ENCODE assay signal across 30 cellular contexts in the genomic region with DNA sequence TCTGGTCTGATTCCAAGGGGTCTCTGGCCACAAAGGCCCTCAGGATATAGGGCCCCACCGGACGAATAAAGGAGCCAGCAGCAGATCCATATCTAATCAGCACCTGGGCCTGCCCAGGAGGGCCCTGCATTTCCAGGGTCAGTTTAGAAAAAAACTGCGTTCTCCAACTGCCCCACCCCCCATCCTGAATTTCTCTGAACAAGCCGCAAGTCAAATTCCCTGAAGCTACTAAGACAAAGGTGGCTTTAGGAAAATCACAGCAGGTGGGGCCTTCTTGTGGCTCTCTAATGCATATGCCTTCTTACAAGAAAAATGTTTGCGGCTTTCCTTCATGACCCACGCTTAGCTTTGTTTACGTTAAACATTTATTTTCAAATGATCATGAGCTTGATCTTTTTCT.
DNase-seq lines count a peak whose midpoint lies in the region; ATAC-seq and TF ChIP-seq lines count a peak whose summit lies in the region.
"Had no signal": no experiment of that assay in that cellular context is flagged by ENCODE, and none has a peak within 500 bp of the region (broad histone marks: within the 10 kb centered on the region; RNA-seq: fewer than 3 reads in every experiment).

No MANE protein-coding gene starts in this region.

- H3K9me3 ChIP-seq in Caco-2 = no peaks in the 10 kb centered on the region
- no peaks in the 10 kb centered on the region for H3K9me3 ChIP-seq in iPS DF 6.9 (ENCODE audit: control insufficient read depth, insufficient read depth, low read length)
- no peaks in the 10 kb centered on the region for H3K9me3 ChIP-seq in mesenchymal stem cell (ENCODE audit: control insufficient read depth, low read length)
- H3K9me3 ChIP-seq: heart left ventricle, neutrophil, prostate gland, upper lobe of right lung had no signal

- H2BK120ac ChIP-seq in mesenchymal stem cell (ENCODE audit: low read depth, low read length) = no peak overlapping the region

- ATAC-seq in HG03108 (IDR thresholded peaks at IDR 0.05; ENCODE audit: unreplicated experiment) = no peak
- ATAC-seq: activated T-helper 17 cell treated with anti-CD3 and anti-CD28 coated beads, Interleukin-2, amount 50 U/mL, for 72 hours; heart left ventricle; upper lobe of right lung had no signal

- no peak overlapping the region for H2AK5ac ChIP-seq in mesenchymal stem cell (ENCODE audit: low read length, severe bottlenecking)

- no peak overlapping the region for H3K9ac ChIP-seq in mesenchymal stem cell (ENCODE audit: low read length)
- H3K9ac ChIP-seq: GM23248 had no signal

- no peak overlapping the region for H4K8ac ChIP-seq in mesenchymal stem cell (ENCODE audit: low read length)

- H4K91ac ChIP-seq in mesenchymal stem cell (ENCODE audit: low read length) = no peak overlapping the region

- H3K27ac Mint-ChIP-seq in Caco-2 (ENCODE audit: unreplicated experiment) (peak overlapping the region; percentile 93), MCF 10A (ENCODE audit: low read depth, unreplicated experiment) (no peak overlapping the region)
- H3K27ac Mint-ChIP-seq: activated B cell treated with CpG ODN at 0.5 μM for 24 hours; activated T-helper 17 cell treated with anti-CD3 and anti-CD28 coated beads, Interleukin-2, amount 50 U/mL, for 72 hours; CD4-positive, alpha-beta memory T cell had no signal

- no peak overlapping the region for H3K23ac ChIP-seq in mesenchymal stem cell (ENCODE audit: low read length in 2 of 2)

- no peaks in the 10 kb centered on the region for H3K36me3 ChIP-seq in Caco-2 (ENCODE audit: control insufficient read depth, insufficient read depth, low read length)
- no peaks in the 10 kb centered on the region for H3K36me3 ChIP-seq in iPS DF 6.9 (ENCODE audit: control insufficient read depth, insufficient read depth, low read length)
- H3K36me3 ChIP-seq in mesenchymal stem cell (ENCODE audit: control insufficient read depth in 1 of 2, insufficient read depth in 2 of 2, low read depth in 1 of 2, low read length in 2 of 2) = no peaks in the 10 kb centered on the region
- H3K36me3 ChIP-seq: heart left ventricle, neutrophil, prostate gland, upper lobe of right lung had no signal

- H3K4ac ChIP-seq in mesenchymal stem cell (ENCODE audit: low read depth in 1 of 2, low read length in 2 of 2) = no peak overlapping the region

- BruUV-seq in Caco-2 (replicated peaks; lab: Mats Ljungman, UMichigan) (no TSS peak), MCF 10A (replicated peaks; lab: Mats Ljungman, UMichigan) (no TSS peak)

- H3K14ac ChIP-seq in mesenchymal stem cell (ENCODE audit: low read length in 2 of 2) = no peak overlapping the region

- H3K36me3 Mint-ChIP-seq in Caco-2 (ENCODE audit: insufficient read depth, unreplicated experiment) (peaks cover 37% of the 10 kb centered on the region), MCF 10A (ENCODE audit: insufficient read depth, unreplicated experiment) (no peaks in the 10 kb centered on the region)
- H3K36me3 Mint-ChIP-seq: CD4-positive, alpha-beta memory T cell had no signal

- H3K4me1 ChIP-seq in Caco-2 (peaks cover 31% of the 10 kb centered on the region), iPS DF 6.9 (ENCODE audit: control insufficient read depth, insufficient read depth, low read length) (peaks cover 2% of the 10 kb centered on the region; the same call in 1 of the 2 replicates), mesenchymal stem cell (ENCODE audit: control insufficient read depth, insufficient read depth, low read depth, low read length) (peaks cover 3% of the 10 kb centered on the region)
- H3K4me1 ChIP-seq: prostate gland, upper lobe of right lung had no signal

- WGBS in iPS DF 6.9 (ENCODE audit: insufficient coverage, insufficient read length) = no CpG with 5 or more reads among the region's 7 CpGs
- WGBS in mesenchymal stem cell = 24% methylated on average over 7 of the region's 7 CpGs

- H3K4me1 Mint-ChIP-seq in Caco-2 (ENCODE audit: low read depth, unreplicated experiment) (peaks cover 18% of the 10 kb centered on the region), MCF 10A (ENCODE audit: insufficient read depth, unreplicated experiment) (no peaks in the 10 kb centered on the region)
- H3K4me1 Mint-ChIP-seq: activated T-helper 17 cell treated with anti-CD3 and anti-CD28 coated beads, Interleukin-2, amount 50 U/mL, for 72 hours had no signal

- no peak overlapping the region for H2BK5ac ChIP-seq in mesenchymal stem cell (ENCODE audit: low read depth, low read length, poor library complexity, severe bottlenecking)

- H3K4me3 ChIP-seq in Caco-2 (ENCODE audit: low read depth, low read length) (peak overlapping the region; percentile 32), astrocyte of the cerebellum (ENCODE audit: low read depth, low read length) (no peak overlapping the region), iPS DF 6.9 (ENCODE audit: low read length) (no peak overlapping the region), mesenchymal stem cell (ENCODE audit: insufficient read depth in 1 of 2, low read depth in 1 of 2, low read length in 2 of 2) (no peak overlapping the region)
- H3K4me3 ChIP-seq: dorsolateral prefrontal cortex, GM23248, heart left ventricle, prostate gland, upper lobe of right lung had no signal

- TF ChIP-seq CTCF in Caco-2 (IDR thresholded peaks at IDR 0.05; ENCODE audit: insufficient read depth in 1 of 2, low read depth in 1 of 2, low read length in 1 of 2, severe bottlenecking in 1 of 2, unreplicated experiment in 1 of 2) (no peak), astrocyte of the cerebellum (IDR thresholded peaks at IDR 0.05; ENCODE audit: low read depth, low read length, missing control alignments) (no peak), MCF 10A (IDR thresholded peaks at IDR 0.05; ENCODE audit: unreplicated experiment) (no peak)

- POLR2A ChIA-PET in Caco-2 (lab: Charles Lee) = no interaction called here
- POLR2A ChIA-PET in HEK293T (lab: Yijun Ruan, JAX) = no interaction called here
- POLR2A ChIA-PET in MCF 10A (lab: Yijun Ruan, JAX) = no interaction called here

- H2BK15ac ChIP-seq in mesenchymal stem cell (ENCODE audit: low read depth, poor library complexity, severe bottlenecking) = no peak overlapping the region

- no peak overlapping the region for H3K18ac ChIP-seq in mesenchymal stem cell (ENCODE audit: low read depth in 1 of 2, low read length in 2 of 2)

- H3K9me3 Mint-ChIP-seq in Caco-2 (ENCODE audit: unreplicated experiment) (no peaks in the 10 kb centered on the region), MCF 10A (ENCODE audit: unreplicated experiment) (no peaks in the 10 kb centered on the region)
- H3K9me3 Mint-ChIP-seq: activated B cell treated with CpG ODN at 0.5 μM for 24 hours; activated T-helper 17 cell treated with anti-CD3 and anti-CD28 coated beads, Interleukin-2, amount 50 U/mL, for 72 hours; CD4-positive, alpha-beta memory T cell had no signal

- no peak overlapping the region for H2AFZ ChIP-seq in mesenchymal stem cell (ENCODE audit: low read depth, low read length)
- H2AFZ ChIP-seq: GM23248 had no signal

- peak; percentile 62 to 66 for DNase-seq in Caco-2
- DNase-seq in astrocyte of the cerebellum (ENCODE audit: low read depth) = peak; percentile 75
- DNase-seq in iPS DF 6.9 (ENCODE audit: low read depth, low spot score) = peak; percentile 37
- DNase-seq in mesenchymal stem cell = no peak
- no peak for DNase-seq in HEK293T (ENCODE audit: extremely low spot score)
- DNase-seq in MCF 10A (ENCODE audit: unreplicated experiment) = no peak
- no peak for DNase-seq in effector CD4-positive, alpha-beta T cell
- DNase-seq: 8988T; activated B cell treated with CpG ODN at 0.5 μM for 24 hours; activated CD4-positive, alpha-beta T cell treated with anti-CD3 and anti-CD28 coated beads, Interleukin-2, amount 50 U/mL, for 4 hours; activated CD8-positive, alpha-beta memory T cell treated with anti-CD3 and anti-CD28 coated beads, Interleukin-2, amount 50 U/mL, for 4 hours; aorta; CD4-positive, alpha-beta memory T cell; central memory CD4-positive, alpha-beta T cell; dorsolateral prefrontal cortex; GM23248; heart left ventricle; kidney; NCI-H1105 treated with DMSO at 0.1 percent for 48 hours; NCI-H2081; NCI-H446 treated with DMSO at 0.1 percent for 48 hours; Right ventricle myocardium superior; stimulated activated CD8-positive, alpha-beta memory T cell treated with anti-CD3 and anti-CD28 coated beads, Interleukin-4, amount 100 ng/mL, for 48 hours; T-helper 9 cell; upper lobe of right lung had no signal

- CTCF ChIA-PET in Caco-2 (lab: Charles Lee) = interaction anchor here (1.5 to 1.9 kb wide), 5 partner anchors 71 to 203 kb away, joined by 4 to 10 read pairs (median 6); partner anchors contain the start of gene MBNL3
- CTCF ChIA-PET in HEK293T (lab: Yijun Ruan, JAX) = no interaction called here
- CTCF ChIA-PET in MCF 10A (lab: Yijun Ruan, JAX) = interaction anchor here (0.6 to 2.2 kb wide), 2 partner anchors 64 to 119 kb away, joined by 3 to 6 read pairs; no protein-coding TSS in a partner anchor

- H3K4me3 Mint-ChIP-seq in Caco-2 (ENCODE audit: unreplicated experiment) (peak overlapping the region; percentile 73), MCF 10A (ENCODE audit: unreplicated experiment) (no peak overlapping the region)
- H3K4me3 Mint-ChIP-seq: activated B cell treated with CpG ODN at 0.5 μM for 24 hours; activated naive CD8-positive, alpha-beta T cell; activated T-helper 17 cell treated with anti-CD3 and anti-CD28 coated beads, Interleukin-2, amount 50 U/mL, for 72 hours; CD4-positive, alpha-beta memory T cell had no signal

- H2BK12ac ChIP-seq in mesenchymal stem cell (ENCODE audit: low read length in 2 of 2) = no peak overlapping the region

- H3K27me3 Mint-ChIP-seq in Caco-2 (ENCODE audit: insufficient read depth, unreplicated experiment) (no peaks in the 10 kb centered on the region), MCF 10A (ENCODE audit: insufficient read depth, unreplicated experiment) (peaks cover 56% of the 10 kb centered on the region)
- H3K27me3 Mint-ChIP-seq: activated B cell treated with CpG ODN at 0.5 μM for 24 hours; activated naive CD8-positive, alpha-beta T cell; activated T-helper 17 cell treated with anti-CD3 and anti-CD28 coated beads, Interleukin-2, amount 50 U/mL, for 72 hours; CD4-positive, alpha-beta memory T cell had no signal

- intact Hi-C loops in Caco-2 (cut with micrococcal nuclease; ENCODE audit: unreplicated experiment) = loop anchor here (2.0 to 5.0 kb wide), 5 partner anchors 40 to 389 kb away; partner anchors contain the start of gene STK26
- intact Hi-C loops in MCF 10A (cut with micrococcal nuclease) = no loop called here

- H3K27ac ChIP-seq in iPS DF 6.9 (ENCODE audit: low read length) (no peak overlapping the region), mesenchymal stem cell (ENCODE audit: low read length, poor library complexity, severe bottlenecking) (peak overlapping the region; percentile 58)
- H3K27ac ChIP-seq: dorsolateral prefrontal cortex, GM23248, heart left ventricle, neutrophil, prostate gland, upper lobe of right lung had no signal

- H3K27me3 ChIP-seq in Caco-2 (replicated peaks; ENCODE audit: control insufficient read depth, insufficient read depth, low read length) (no peaks in the 10 kb centered on the region), iPS DF 6.9 (ENCODE audit: control insufficient read depth, insufficient read depth, low read length) (no peaks in the 10 kb centered on the region), mesenchymal stem cell (ENCODE audit: control insufficient read depth in 1 of 2, insufficient read depth in 1 of 2, low read length in 2 of 2) (peaks cover 0 to 4% of the 10 kb centered on the region in 2 experiments)
- H3K27me3 ChIP-seq: neutrophil, upper lobe of right lung had no signal

- in situ Hi-C loops in astrocyte of the cerebellum (cut with HindIII; ENCODE audit: low sequenced_read_pairs) = no loop called here

- no peaks in the 10 kb centered on the region for H3K79me1 ChIP-seq in mesenchymal stem cell (replicated peaks; ENCODE audit: low read length, poor library complexity, severe bottlenecking)

- H3K4me2 ChIP-seq in mesenchymal stem cell (ENCODE audit: low read length, poor library complexity, severe bottlenecking) = peak overlapping the region; percentile 29

Comparison
In these comparisons a context has a peak if more than half of its experiments do, and no peak if none do; other contexts are left out.
1. DNase-seq: peak in Caco-2 (2 of 2), astrocyte of the cerebellum (single experiment) and iPS DF 6.9 (single experiment); none in mesenchymal stem cell (single experiment), HEK293T (single experiment), MCF 10A (single experiment) and effector CD4-positive, alpha-beta T cell (single experiment).